Comparison of ENCODE assay signal across 8 cellular contexts in genomic region chr5:145678255-145678654, GRCh38.
"Had no signal": no experiment of that assay in that cellular context is flagged by ENCODE, and none has a peak within 500 bp of the region (broad histone marks: within the 10 kb centered on the region; RNA-seq: fewer than 3 reads in every experiment).

No MANE protein-coding gene starts in this region.

- FAIRE-seq: HepG2 had no signal

- H3K36me3 ChIP-seq: HAP-1 had no signal

- H3K27ac ChIP-seq: GM23248, HL-60 had no signal

- DNase-seq: GM23248, GOT3, H7, HFFc6 had no signal

- H3K9me3 ChIP-seq: HAP-1 had no signal

- H3K9ac ChIP-seq: GM23248 had no signal

- ATAC-seq: HCT116, HepG2 had no signal

- H2AFZ ChIP-seq: GM23248 had no signal

- H3K4me3 ChIP-seq: GM23248, HAP-1 had no signal
